ENCODE assay signal across 7 cellular contexts in the genomic region with DNA sequence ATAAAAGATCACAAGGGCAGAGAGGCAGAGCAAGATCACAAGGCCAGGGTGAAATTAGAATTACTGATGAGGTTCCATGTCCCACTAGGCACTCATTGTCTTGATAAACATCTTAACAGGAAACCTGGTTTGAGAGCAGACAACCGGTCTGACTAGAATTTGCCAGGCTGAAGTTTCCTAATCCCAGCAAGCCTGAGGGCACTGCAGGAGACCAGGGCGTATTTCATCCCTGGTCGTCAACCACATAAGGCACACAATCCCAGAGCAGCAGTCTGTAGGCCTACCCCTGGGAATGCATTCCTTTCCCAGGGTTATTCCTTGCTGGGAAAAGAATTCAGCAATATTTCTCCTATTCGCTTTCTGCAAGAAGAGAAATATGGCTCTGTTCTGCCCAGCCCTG.
A peak's percentile ranks its signal among the peaks of the same experiment; 100 is the strongest.
DNase-seq lines count a peak whose midpoint lies in the region; ATAC-seq, FAIRE-seq and TF ChIP-seq lines count a peak whose summit lies in the region.
"Not testable (repeated sequence)": the region's sequence is repeated elsewhere in the genome, so short reads cannot be mapped to it uniquely, and the experiment has no call there.

No MANE protein-coding gene starts in this region.

- not testable (repeated sequence) for TF ChIP-seq RAD21 in H1 (IDR thresholded peaks at IDR 0.05 in 1 of 2, conservative IDR thresholded peaks at IDR 0.05 in 1 of 2; ENCODE audit: low read depth in 2 of 2, low read length in 2 of 2)

- not testable (repeated sequence) for H4K8ac ChIP-seq in H1 (ENCODE audit: extremely low read depth, insufficient read depth, low read length); mesendoderm (ENCODE audit: low read depth, low read length)

- H3K36me3 ChIP-seq in PC-3 (ENCODE audit: low read depth, low read length); H1 (ENCODE audit: control insufficient read depth in 2 of 4, insufficient read depth in 4 of 4, low read length in 3 of 4); mesendoderm (ENCODE audit: control insufficient read depth, insufficient read depth, low read length): not testable (repeated sequence)

- H4K91ac ChIP-seq in H1 (replicated peaks; ENCODE audit: insufficient read length, low read length), result not testable (repeated sequence)

- not testable (repeated sequence) for H3K56ac ChIP-seq in H1 (replicated peaks; ENCODE audit: insufficient read length, low read depth, low read length); mesendoderm (ENCODE audit: low read length)

- not testable (repeated sequence) for H3K27ac ChIP-seq in PC-3 (ENCODE audit: low read length); H1 (ENCODE audit: low read depth, low read length); mesendoderm (ENCODE audit: low read depth, low read length)

- H3K18ac ChIP-seq in H1 (ENCODE audit: extremely low read depth, low read length); mesendoderm (ENCODE audit: low read length): not testable (repeated sequence)

- H3K27me3 ChIP-seq in PC-3 (ENCODE audit: low read length); H1 (replicated peaks in 1 of 4; ENCODE audit: control insufficient read depth in 3 of 4, extremely low read depth in 1 of 4, insufficient read depth in 3 of 4, low read length in 3 of 4); mesendoderm (ENCODE audit: insufficient read depth, low read length, poor library complexity): not testable (repeated sequence)

- not testable (repeated sequence) for H4K20me1 ChIP-seq in PC-3 (ENCODE audit: low read length); H1 (replicated peaks in 1 of 2; ENCODE audit: control insufficient read depth in 1 of 2, insufficient read depth in 2 of 2, low read length in 2 of 2)

- not testable (repeated sequence) for H2BK12ac ChIP-seq in H1 (ENCODE audit: low read depth, low read length)

- FAIRE-seq in H1 (lab: Jason Lieb, UNC), result not testable (repeated sequence)

- H3K79me1 ChIP-seq in H1 (ENCODE audit: low read depth, low read length); mesendoderm (ENCODE audit: low read length): not testable (repeated sequence)

- H3F3A ChIP-seq in PC-3 (ENCODE audit: low read length, unreplicated experiment), result not testable (repeated sequence)

- not testable (repeated sequence) for H3K23ac ChIP-seq in H1 (ENCODE audit: insufficient read length); mesendoderm (ENCODE audit: low read length)

- not testable (repeated sequence) for H3K23me2 ChIP-seq in H1 (ENCODE audit: low read depth, low read length)

- H3K4me1 ChIP-seq in PC-3 (ENCODE audit: insufficient read depth, low read length); H1 (replicated peaks in 1 of 4; ENCODE audit: control insufficient read depth in 3 of 4, insufficient read depth in 4 of 4, low read length in 3 of 4); mesendoderm (ENCODE audit: control insufficient read depth, low read depth, low read length): not testable (repeated sequence)

- 90% methylated on average over 4 of the region's 4 CpGs; no CpG with 5 or more reads in 1 of the 2 experiments for WGBS in H1 (ENCODE audit: extremely low coverage in 1 of 2, insufficient coverage in 1 of 2, insufficient read length in 1 of 2, insufficient replicate concordance in 2 of 2, low coverage in 1 of 2, low lambda C conversion rate in 2 of 2, missing lambda C conversion rate in 1 of 2), 2 experiments
- no CpG with 5 or more reads among the region's 4 CpGs for WGBS in mesendoderm (ENCODE audit: extremely low coverage, insufficient coverage, low lambda C conversion rate)

- not testable (repeated sequence) for H2BK20ac ChIP-seq in H1 (ENCODE audit: low read length)

- not testable (repeated sequence) for BruUV-seq in PC-3 (replicated peaks; lab: Mats Ljungman, UMichigan)

- not testable (repeated sequence) for H3K79me2 ChIP-seq in PC-3 (ENCODE audit: low read length); H1 (ENCODE audit: control insufficient read depth in 1 of 2, insufficient read depth in 2 of 2, low read length in 2 of 2); mesendoderm (ENCODE audit: control insufficient read depth, insufficient read depth, low read length)

- not testable (repeated sequence) for ATAC-seq in PC-3

- H3K9me3 ChIP-seq in PC-3 (ENCODE audit: low read length), result not testable (repeated sequence)
- peaks cover 17 to 26% of the 10 kb centered on the region in 2 experiments; a peak in 3 of 4 replicates for H3K9me3 ChIP-seq in H1 (ENCODE audit: insufficient read depth in 2 of 2, low read depth in 1 of 2, low read length in 1 of 2)

- CTCF ChIA-PET in PC-3 (lab: Charles Lee), result not testable (repeated sequence)
- CTCF ChIA-PET in H1 (lab: Charles Lee; ENCODE audit: partially characterized antibody), result interaction anchor here (2.5 kb wide), 1 partner anchor 8 kb away, joined by 11 read pairs; no protein-coding TSS in a partner anchor

- not testable (repeated sequence) for H3K14ac ChIP-seq in H1 (ENCODE audit: insufficient read length)

- TF ChIP-seq EP300 in H1 (IDR thresholded peaks at IDR 0.05; ENCODE audit: borderline replicate concordance in 1 of 2, low read depth in 2 of 2, low read length in 2 of 2), result peak in 1 of 2 experiments; percentile 81; a peak in 1 of 3 replicates

- not testable (repeated sequence) for H2BK120ac ChIP-seq in H1 (replicated peaks; ENCODE audit: low read depth, low read length); mesendoderm (ENCODE audit: low read depth, low read length)

- not testable (repeated sequence) for H3K9ac ChIP-seq in PC-3 (ENCODE audit: low read length); H1 (replicated peaks in 1 of 4; ENCODE audit: extremely low read depth in 1 of 4, low read depth in 3 of 4, low read length in 3 of 4); mesendoderm (ENCODE audit: low read length)

- DNase-seq in Daoy (ENCODE audit: low read depth), result peak; percentile 0
- peak; percentile 63 for DNase-seq in HT-29 (ENCODE audit: low spot score)
- peak; percentile 10 for DNase-seq in PC-3
- DNase-seq in activated CD8-positive, alpha-beta memory T cell treated with anti-CD3 and anti-CD28 coated beads, Interleukin-2, amount 50 U/mL, for 48 hours, result peak; percentile 0
- DNase-seq in H1 (ENCODE audit: low read depth in 1 of 2, low spot score in 2 of 2), result peak in 1 of 2 experiments; percentile 30
- peak; percentile 8 for DNase-seq in mesendoderm
- DNase-seq in ureter (ENCODE audit: low spot score), result peak; percentile 40

- TF ChIP-seq CTCF in PC-3 (conservative IDR thresholded peaks at IDR 0.05; ENCODE audit: low read depth, low read length); H1 (IDR thresholded peaks at IDR 0.05; ENCODE audit: control extremely low read depth in 1 of 3, insufficient read depth in 1 of 3, low read depth in 1 of 3, low read length in 3 of 3): not testable (repeated sequence)

- H3K4me2 ChIP-seq in PC-3 (ENCODE audit: low read length); H1 (ENCODE audit: insufficient read depth in 1 of 2, low read depth in 2 of 2, low read length in 2 of 2); mesendoderm (ENCODE audit: low read length): not testable (repeated sequence)

- H2BK5ac ChIP-seq in H1 (ENCODE audit: low read depth, low read length); mesendoderm (ENCODE audit: low read length): not testable (repeated sequence)

- not testable (repeated sequence) for H3K4ac ChIP-seq in H1 (replicated peaks; ENCODE audit: insufficient read length, low read depth, low read length); mesendoderm (ENCODE audit: low read depth, low read length)

- not testable (repeated sequence) for TF ChIP-seq POLR2A in H1 (IDR thresholded peaks at IDR 0.05; ENCODE audit: control extremely low read depth in 1 of 2, low read depth in 2 of 2, low read length in 2 of 2)

- H3K9me2 ChIP-seq in PC-3 (replicated peaks; ENCODE audit: low read length), result not testable (repeated sequence)

- H2AK5ac ChIP-seq in H1 (ENCODE audit: low read depth, low read length); mesendoderm (ENCODE audit: low read length): not testable (repeated sequence)

- not testable (repeated sequence) for H3K4me3 ChIP-seq in PC-3 (ENCODE audit: low read length); H1 (ENCODE audit: extremely low read depth in 1 of 4, insufficient read depth in 2 of 4, low read depth in 3 of 4, low read length in 4 of 4); mesendoderm (ENCODE audit: low read length)

- intact Hi-C loops in PC-3 (cut with micrococcal nuclease), result not testable (repeated sequence)

- not testable (repeated sequence) for H2AFZ ChIP-seq in PC-3 (ENCODE audit: low read length); H1 (ENCODE audit: low read length)

- not testable (repeated sequence) for H4K5ac ChIP-seq in H1 (ENCODE audit: insufficient read length, low read depth, low read length); mesendoderm (ENCODE audit: low read length)

- H2BK15ac ChIP-seq in H1 (ENCODE audit: low read length); mesendoderm (replicated peaks; ENCODE audit: low read depth): not testable (repeated sequence)

- POLR2A ChIA-PET in PC-3 (lab: Charles Lee; ENCODE audit: unreplicated experiment); H1 (lab: Charles Lee; ENCODE audit: partially characterized antibody): not testable (repeated sequence)

TF ChIP-seq in H1, 55 proteins besides CTCF, POLR2A, EP300 and RAD21:
- 0 out of 2 replicates have a peak, but pooled peaks have one; percentile 2 for TF ChIP-seq CEBPB (IDR thresholded peaks at IDR 0.05; ENCODE audit: low read depth, low read length)
